In genomic region chr20:35328095-35328685, GRCh38 we compare ENCODE assay signal across 1 cellular context.
A peak's percentile ranks its signal among the peaks of the same experiment; 100 is the strongest.
TF ChIP-seq lines count a peak whose summit lies in the region.

No MANE protein-coding gene starts in this region.

TF ChIP-seq in K562, 482 proteins besides CTCF, POLR2A, EP300 and RAD21:
- TF ChIP-seq ETV1 (tag; conservative IDR thresholded peaks at IDR 0.05; ENCODE audit: low read depth) (no peak), GTF2E2 (tag; IDR thresholded peaks at IDR 0.05) (0 out of 2 replicates have a peak, but pooled peaks have one; percentile 36)
